16 cellular contexts compared by ENCODE assay signal in genomic region chr22:39265143-39265542, GRCh38.
"Had no signal": no experiment of that assay in that cellular context is flagged by ENCODE, and none has a peak within 500 bp of the region (broad histone marks: within the 10 kb centered on the region; RNA-seq: fewer than 3 reads in every experiment).

No MANE protein-coding gene starts in this region.

- H3K36me3 Mint-ChIP-seq: activated CD8-positive, alpha-beta memory T cell treated with anti-CD3 and anti-CD28 coated beads, Interleukin-2, amount 10 ng/mL, durations not matched to agents 7 days and 5 days had no signal

- H3K4me1 ChIP-seq: testis had no signal

- H3K27me3 Mint-ChIP-seq: activated CD8-positive, alpha-beta memory T cell treated with anti-CD3 and anti-CD28 coated beads, Interleukin-2, amount 10 ng/mL, durations not matched to agents 7 days and 5 days had no signal

- H2AFZ ChIP-seq: parathyroid adenoma had no signal

- DNase-seq: activated CD4-positive, alpha-beta memory T cell treated with anti-CD3 and anti-CD28 coated beads for 36 hours; activated CD8-positive, alpha-beta memory T cell treated with anti-CD3 and anti-CD28 coated beads, Interleukin-2, amount 10 ng/mL, durations not matched to agents 7 days and 5 days; activated gamma-delta T cell; activated T-cell treated with anti-CD3 and anti-CD28 coated beads, Interleukin-2, amount 50 U/mL, for 1 hour; amniotic stem cell; islet precursor cell; mammary epithelial cell; naive B cell; stimulated activated naive CD4-positive, alpha-beta T cell; T1000 had no signal

- H3K4me3 Mint-ChIP-seq: activated CD4-positive, alpha-beta memory T cell treated with anti-CD3 and anti-CD28 coated beads for 36 hours; activated CD8-positive, alpha-beta memory T cell treated with anti-CD3 and anti-CD28 coated beads, Interleukin-2, amount 10 ng/mL, durations not matched to agents 7 days and 5 days had no signal

- ATAC-seq: activated CD8-positive, alpha-beta memory T cell treated with anti-CD3 and anti-CD28 coated beads, Interleukin-2, amount 10 ng/mL, durations not matched to agents 7 days and 5 days; activated naive CD4-positive, alpha-beta T cell treated with anti-CD3 and anti-CD28 coated beads, Interleukin-2, amount 50 U/mL, for 72 hours had no signal

- H3K27me3 ChIP-seq: testis, upper lobe of left lung had no signal

- H3K27ac Mint-ChIP-seq: activated CD8-positive, alpha-beta memory T cell treated with anti-CD3 and anti-CD28 coated beads, Interleukin-2, amount 10 ng/mL, durations not matched to agents 7 days and 5 days; activated naive CD4-positive, alpha-beta T cell treated with anti-CD3 and anti-CD28 coated beads, Interleukin-2, amount 50 U/mL, for 72 hours had no signal

- H3K79me2 ChIP-seq: parathyroid adenoma had no signal

- H3K36me3 ChIP-seq: neutrophil, upper lobe of left lung had no signal

- H3K27ac ChIP-seq: neutrophil, parathyroid adenoma, testis, VCaP had no signal

- H3K9me3 ChIP-seq: neutrophil, testis had no signal

- H3K9ac ChIP-seq: parathyroid adenoma had no signal

- H3K4me3 ChIP-seq: testis, upper lobe of left lung had no signal
